ENCODE assay signal across 15 cellular contexts in the genomic region with DNA sequence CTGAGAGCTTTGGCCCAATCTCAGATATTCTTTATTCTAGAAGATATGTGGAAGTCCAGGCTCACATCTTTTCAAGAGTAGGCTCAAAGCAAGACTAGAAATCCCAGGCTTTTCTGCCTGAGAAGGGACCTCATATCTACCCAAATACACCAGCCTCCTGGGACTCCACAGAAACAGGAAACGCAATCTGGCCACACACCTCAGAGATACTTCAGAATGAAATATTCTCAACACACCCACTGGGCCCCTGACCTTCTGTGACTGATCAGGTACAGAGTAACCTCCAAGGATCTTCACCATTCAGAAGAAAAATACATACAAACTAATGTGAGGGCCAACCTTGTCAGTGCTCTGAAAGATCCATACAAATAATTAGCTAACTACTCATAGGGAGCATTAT.
DNase-seq lines count a peak whose midpoint lies in the region; ATAC-seq and TF ChIP-seq lines count a peak whose summit lies in the region.
"Had no signal": no experiment of that assay in that cellular context is flagged by ENCODE, and none has a peak within 500 bp of the region (broad histone marks: within the 10 kb centered on the region; RNA-seq: fewer than 3 reads in every experiment).

No MANE protein-coding gene starts in this region.

- peaks cover 12% of the 10 kb centered on the region for H3K4me1 Mint-ChIP-seq in activated CD8-positive, alpha-beta T cell treated with anti-CD3 and anti-CD28 coated beads, Interleukin-2, amount 10 ng/mL, durations not matched to agents 7 days and 5 days (ENCODE audit: low read depth)

- no peak overlapping the region for H3K4me3 ChIP-seq in GM12865 (ENCODE audit: low read depth, low read length)

- no peak overlapping the region for H3K4me3 Mint-ChIP-seq in activated CD8-positive, alpha-beta T cell treated with anti-CD3 and anti-CD28 coated beads, Interleukin-2, amount 10 ng/mL, durations not matched to agents 7 days and 5 days

- H3K27ac Mint-ChIP-seq in activated CD8-positive, alpha-beta T cell treated with anti-CD3 and anti-CD28 coated beads, Interleukin-2, amount 10 ng/mL, durations not matched to agents 7 days and 5 days, result peak overlapping the region; percentile 62

- no peaks in the 10 kb centered on the region for H3K9me3 Mint-ChIP-seq in activated CD8-positive, alpha-beta T cell treated with anti-CD3 and anti-CD28 coated beads, Interleukin-2, amount 10 ng/mL, durations not matched to agents 7 days and 5 days (ENCODE audit: insufficient read depth)

- H3K36me3 Mint-ChIP-seq in activated CD8-positive, alpha-beta T cell treated with anti-CD3 and anti-CD28 coated beads, Interleukin-2, amount 10 ng/mL, durations not matched to agents 7 days and 5 days (ENCODE audit: low read depth), result peaks cover 68% of the 10 kb centered on the region

- H3K27me3 Mint-ChIP-seq in activated CD8-positive, alpha-beta T cell treated with anti-CD3 and anti-CD28 coated beads, Interleukin-2, amount 10 ng/mL, durations not matched to agents 7 days and 5 days (ENCODE audit: low read depth), result no peaks in the 10 kb centered on the region

- TF ChIP-seq CTCF in GM12865 (IDR thresholded peaks at IDR 0.05; ENCODE audit: insufficient read depth, low read depth, low read length, missing control alignments), result no peak

- DNase-seq in GM12865 (ENCODE audit: low read depth) (peak; percentile 52), SHP77 treated with DMSO at 0.1 percent for 48 hours (lab: John Stamatoyannopoulos, UW) (no peak), left lobe of liver (ENCODE audit: low spot score) (no peak), hepatic stellate cell (ENCODE audit: low spot score) (no peak)
- no peak for DNase-seq in activated CD8-positive, alpha-beta T cell treated with anti-CD3 and anti-CD28 coated beads, Interleukin-2, amount 10 ng/mL, durations not matched to agents 7 days and 5 days
- DNase-seq in effector CD4-positive, alpha-beta T cell, result no peak
- DNase-seq: activated effector memory CD4-positive, alpha-beta T cell treated with Interleukin-2 at 50 U/mL for 16 hours; BE2C; hippocampal formation; mesendoderm; NCI-H1105 treated with DMSO at 0.1 percent for 48 hours; NCI-H82; stimulated activated naive CD4-positive, alpha-beta T cell had no signal

- ATAC-seq in GM19452 (IDR thresholded peaks at IDR 0.05; ENCODE audit: unreplicated experiment) (peak; percentile 82), HG02885 (IDR thresholded peaks at IDR 0.05; ENCODE audit: poor library complexity, unreplicated experiment) (peak; percentile 79), left lobe of liver (no peak)
- no peak for ATAC-seq in activated CD8-positive, alpha-beta T cell treated with anti-CD3 and anti-CD28 coated beads, Interleukin-2, amount 10 ng/mL, durations not matched to agents 7 days and 5 days

- POLR2A ChIA-PET in activated CD8-positive, alpha-beta T cell treated with anti-CD3 and anti-CD28 coated beads, Interleukin-2, amount 10 ng/mL, durations not matched to agents 7 days and 5 days (lab: Charles Lee), result no interaction called here

- CTCF ChIA-PET in activated CD8-positive, alpha-beta T cell treated with anti-CD3 and anti-CD28 coated beads, Interleukin-2, amount 10 ng/mL, durations not matched to agents 7 days and 5 days (lab: Charles Lee), result no interaction called here

Comparison
In these comparisons a context has a peak if more than half of its experiments do, and no peak if none do; other contexts are left out.
1. ATAC-seq: peak in GM19452 (single experiment) and HG02885 (single experiment); none in activated CD8-positive, alpha-beta T cell treated with anti-CD3 and anti-CD28 coated beads, Interleukin-2, amount 10 ng/mL, durations not matched to agents 7 days and 5 days (single experiment) and left lobe of liver (single experiment).